Comparison of ENCODE assay signal across 21 cellular contexts in the genomic region with DNA sequence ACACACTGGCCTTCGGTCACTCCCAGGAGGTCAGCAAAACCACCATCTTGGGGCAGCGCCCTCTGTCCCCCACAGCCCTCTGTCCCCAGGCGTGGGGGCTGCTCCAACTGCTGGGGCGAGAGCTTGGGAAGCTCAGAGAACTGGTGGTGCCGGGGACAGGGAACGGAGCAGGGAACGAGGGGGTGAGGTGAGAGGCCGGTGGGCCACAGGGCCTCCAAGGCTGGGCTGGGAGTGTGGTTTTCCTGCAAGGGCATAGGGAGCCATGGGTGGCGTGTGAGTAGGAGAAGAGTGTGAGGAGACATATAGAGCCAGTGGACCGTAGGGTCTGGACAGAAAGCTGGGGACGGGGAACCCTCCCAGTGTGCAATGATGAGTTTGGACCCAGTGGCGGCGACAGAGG. TPM values are rescaled to one million over a fixed set of nuclear protein-coding genes. Genes with fewer than 3 reads are reported as not detected.
DNase-seq lines count a peak whose midpoint lies in the region; ATAC-seq, FAIRE-seq and TF ChIP-seq lines count a peak whose summit lies in the region.
"Had no signal": no experiment of that assay in that cellular context is flagged by ENCODE, and none has a peak within 500 bp of the region (broad histone marks: within the 10 kb centered on the region; RNA-seq: fewer than 3 reads in every experiment).

No MANE protein-coding gene starts in this region.

- no peak overlapping the region for H2BK120ac ChIP-seq in mesenchymal stem cell (ENCODE audit: low read depth, low read length)

- H2AK5ac ChIP-seq in mesenchymal stem cell (ENCODE audit: low read length, severe bottlenecking) = no peak overlapping the region

- DNase-seq in CD14-positive monocyte (ENCODE audit: low spot score) = peak; percentile 10
- no peak for DNase-seq in K562 (ENCODE audit: extremely low read depth in 1 of 4, low spot score in 3 of 4)
- no peak for DNase-seq in neural progenitor cell (ENCODE audit: low spot score)
- no peak for DNase-seq in DMS53 treated with DMSO at 0.1 percent for 48 hours (lab: John Stamatoyannopoulos, UW; ENCODE audit: unreplicated experiment)
- no peak for DNase-seq in mesenchymal stem cell
- DNase-seq: AML-193; Calu3; CD4-positive, alpha-beta memory T cell; DMS 273 treated with DMSO at 0.1 percent for 48 hours; DMS53 had no signal

- no peak for TF ChIP-seq POLR2A in K562 (conservative IDR thresholded peaks at IDR 0.05)

- H3K4ac ChIP-seq in mesenchymal stem cell (ENCODE audit: low read depth in 1 of 2, low read length in 2 of 2) = no peak overlapping the region

- intact Hi-C loops in CD14-positive monocyte (cut with micrococcal nuclease) = no loop called here
- intact Hi-C loops in K562 (cut with micrococcal nuclease) = no loop called here

- H3K14ac ChIP-seq in mesenchymal stem cell (ENCODE audit: low read length in 2 of 2) = no peak overlapping the region

- no peak for TF ChIP-seq EP300 in K562 (IDR thresholded peaks at IDR 0.05; ENCODE audit: low read length)

- H3K27ac Mint-ChIP-seq in CD14-positive monocyte = peak overlapping the region in 1 of 7 donors; percentile 78
- H3K27ac Mint-ChIP-seq in neural progenitor cell = peak overlapping the region; percentile 15
- H3K27ac Mint-ChIP-seq: GM23338 had no signal

- H3K36me3 Mint-ChIP-seq in CD14-positive monocyte (no peaks in the 10 kb centered on the region), neural progenitor cell (no peaks in the 10 kb centered on the region)

- CTCF ChIA-PET in HEK293 (lab: Yijun Ruan, JAX) = no interaction called here
- CTCF ChIA-PET in K562 (lab: Yijun Ruan, JAX; ENCODE audit: low intra/inter-chr PET ratio) = no interaction called here

- no TSS peak for BruUV-seq in K562 (replicated peaks; lab: Mats Ljungman, UMichigan)

- no peaks in the 10 kb centered on the region for H3K79me1 ChIP-seq in mesenchymal stem cell (replicated peaks; ENCODE audit: low read length, poor library complexity, severe bottlenecking)

- H4K20me1 ChIP-seq in K562 (replicated peaks; ENCODE audit: control insufficient read depth, insufficient read depth, low read length) = no peaks in the 10 kb centered on the region
- H4K20me1 ChIP-seq in neural progenitor cell (ENCODE audit: low read depth) = no peaks in the 10 kb centered on the region

- H4K91ac ChIP-seq in mesenchymal stem cell (ENCODE audit: low read length) = no peak overlapping the region

- H3K18ac ChIP-seq in mesenchymal stem cell (ENCODE audit: low read depth in 1 of 2, low read length in 2 of 2) = no peak overlapping the region

- no peak for TF ChIP-seq RAD21 in K562 (CRISPR knock-in tag; conservative IDR thresholded peaks at IDR 0.05 in 1 of 2, IDR thresholded peaks at IDR 0.05 in 1 of 2)

- H3K4me3 Mint-ChIP-seq in CD14-positive monocyte = no peak overlapping the region
- H3K4me3 Mint-ChIP-seq in neural progenitor cell = no peak overlapping the region
- H3K4me3 Mint-ChIP-seq: GM23338 had no signal

- H2BK5ac ChIP-seq in mesenchymal stem cell (ENCODE audit: low read depth, low read length, poor library complexity, severe bottlenecking) = no peak overlapping the region

- H3F3A ChIP-seq in neural progenitor cell (ENCODE audit: low read depth) = no peaks in the 10 kb centered on the region

- peaks cover under 1 to 5% of the 10 kb centered on the region in 2 experiments; a peak in 2 of 5 replicates for H3K27me3 ChIP-seq in K562 (ENCODE audit: control insufficient read depth in 2 of 2, insufficient read depth in 2 of 2, low read length in 2 of 2)
- no peaks in the 10 kb centered on the region for H3K27me3 ChIP-seq in neural progenitor cell
- no peaks in the 10 kb centered on the region for H3K27me3 ChIP-seq in mesenchymal stem cell (ENCODE audit: control insufficient read depth in 1 of 2, insufficient read depth in 1 of 2, low read length in 2 of 2)

- POLR2A ChIA-PET in HEK293 (lab: Yijun Ruan, JAX) = no interaction called here
- POLR2A ChIA-PET in K562 (lab: Yijun Ruan, JAX) = interaction anchor here (0.6 to 1.1 kb wide), 2 partner anchors 150 to 690 kb away, joined by 3 read pairs; no protein-coding TSS in a partner anchor

- H3K79me2 ChIP-seq in K562 (ENCODE audit: control insufficient read depth, insufficient read depth, low read length) = no peaks in the 10 kb centered on the region
- no peaks in the 10 kb centered on the region for H3K79me2 ChIP-seq in neural progenitor cell (ENCODE audit: low read depth)

- FAIRE-seq in K562 (lab: Jason Lieb, UNC) = no peak
- FAIRE-seq: G401.6, GM12891, GM18507, H54 had no signal

- H3K9me3 ChIP-seq in HEK293 (ENCODE audit: control insufficient read depth, insufficient read depth, low read depth, low read length) (no peaks in the 10 kb centered on the region), K562 (replicated peaks; ENCODE audit: control insufficient read depth, insufficient read depth, low read depth, low read length) (0 out of 2 replicates have a peak, but pooled peaks cover 4% of the 10 kb centered on the region), neural progenitor cell (ENCODE audit: low read depth) (no peaks in the 10 kb centered on the region), mesenchymal stem cell (ENCODE audit: control insufficient read depth, low read length) (peaks cover 14% of the 10 kb centered on the region)

- H4K8ac ChIP-seq in mesenchymal stem cell (ENCODE audit: low read length) = no peak overlapping the region

- H2BK15ac ChIP-seq in mesenchymal stem cell (ENCODE audit: low read depth, poor library complexity, severe bottlenecking) = no peak overlapping the region

- in situ Hi-C loops in K562 (cut with MboI) = no loop called here

- no peaks in the 10 kb centered on the region for H3K9me1 ChIP-seq in K562 (ENCODE audit: control insufficient read depth, insufficient read depth, low read length)

- H3K9me3 Mint-ChIP-seq in CD14-positive monocyte (peaks cover 23 to 42% (median 34%) of the 10 kb centered on the region in 7 donors), neural progenitor cell (peaks cover 14% of the 10 kb centered on the region)

- 62% methylated on average over 11 of the region's 13 CpGs for WGBS in K562 (ENCODE audit: insufficient coverage, low coverage, missing lambda C conversion rate)
- 89% methylated on average over 13 of the region's 13 CpGs for WGBS in mesenchymal stem cell

- H3K4me1 Mint-ChIP-seq in CD14-positive monocyte (no peaks in the 10 kb centered on the region), neural progenitor cell (no peaks in the 10 kb centered on the region)
- H3K4me1 Mint-ChIP-seq: GM23338 had no signal

- TF ChIP-seq CTCF in CD14-positive monocyte (IDR thresholded peaks at IDR 0.05) (no peak), HEK293 (tag by site-specific recombination; IDR thresholded peaks at IDR 0.05) (no peak), K562 (IDR thresholded peaks at IDR 0.05 in 2 of 3, conservative IDR thresholded peaks at IDR 0.05 in 1 of 3; ENCODE audit: insufficient read depth in 2 of 3, low read depth in 1 of 3, low read length in 3 of 3) (no peak), neural progenitor cell (IDR thresholded peaks at IDR 0.05) (no peak)

- no peak overlapping the region; a peak in 1 of 4 replicates for H3K9ac ChIP-seq in K562 (ENCODE audit: insufficient read depth in 1 of 2, low read depth in 2 of 2, low read length in 2 of 2)
- H3K9ac ChIP-seq in neural progenitor cell = no peak overlapping the region
- no peak overlapping the region for H3K9ac ChIP-seq in mesenchymal stem cell (ENCODE audit: low read length)

- H3K4me2 ChIP-seq in K562 (ENCODE audit: insufficient read depth, low read length) (no peak overlapping the region), neural progenitor cell (no peak overlapping the region), mesenchymal stem cell (ENCODE audit: low read length, poor library complexity, severe bottlenecking) (no peak overlapping the region)
- H3K4me2 ChIP-seq: GM23338 had no signal

- no peak overlapping the region for H2BK12ac ChIP-seq in mesenchymal stem cell (ENCODE audit: low read length in 2 of 2)

- H2AFZ ChIP-seq in K562 (ENCODE audit: low read depth, low read length) (peak overlapping the region; percentile 84), neural progenitor cell (replicated peaks) (no peak overlapping the region), mesenchymal stem cell (ENCODE audit: low read depth, low read length) (no peak overlapping the region)
- H2AFZ ChIP-seq: GM23338 had no signal

- H3K27ac ChIP-seq in HEK293 (ENCODE audit: extremely low read depth, low read depth, low read length) (no peak overlapping the region), K562 (ENCODE audit: extremely low read depth, low read depth, low read length) (no peak overlapping the region), neural progenitor cell (no peak overlapping the region), mesenchymal stem cell (ENCODE audit: low read length, poor library complexity, severe bottlenecking) (no peak overlapping the region)
- H3K27ac ChIP-seq: C4-2B had no signal

- H3K27me3 Mint-ChIP-seq in CD14-positive monocyte (ENCODE audit: low read depth in 3 of 3) (peaks cover 7 to 14% (median 9%) of the 10 kb centered on the region in 3 donors), neural progenitor cell (ENCODE audit: insufficient read depth, low read depth) (peaks cover 7% of the 10 kb centered on the region)

- H3K36me3 ChIP-seq in HEK293 (ENCODE audit: control insufficient read depth in 2 of 2, insufficient read depth in 1 of 2, low read length in 2 of 2) = no peaks in the 10 kb centered on the region
- no peaks in the 10 kb centered on the region for H3K36me3 ChIP-seq in K562 (ENCODE audit: control insufficient read depth, insufficient read depth, low read length)
- H3K36me3 ChIP-seq in neural progenitor cell = no peaks in the 10 kb centered on the region
- no peaks in the 10 kb centered on the region for H3K36me3 ChIP-seq in mesenchymal stem cell (ENCODE audit: control insufficient read depth in 1 of 2, insufficient read depth in 2 of 2, low read depth in 1 of 2, low read length in 2 of 2)

- H3K4me3 ChIP-seq in HEK293 (ENCODE audit: low read depth, low read length) (no peak overlapping the region), K562 (no peak overlapping the region), neural progenitor cell (no peak overlapping the region), mesenchymal stem cell (ENCODE audit: insufficient read depth in 1 of 2, low read depth in 1 of 2, low read length in 2 of 2) (peak overlapping the region in 1 of 2 experiments; percentile 2)
- H3K4me3 ChIP-seq: GM23338 had no signal

- H3K4me1 ChIP-seq in HEK293 (ENCODE audit: control insufficient read depth, insufficient read depth, low read length) (no peaks in the 10 kb centered on the region), K562 (replicated peaks in 1 of 2; ENCODE audit: control insufficient read depth in 2 of 2, insufficient read depth in 2 of 2, low read length in 2 of 2) (peaks cover 17 to 32% of the 10 kb centered on the region in 2 experiments; a peak in 4 of 5 replicates), neural progenitor cell (no peaks in the 10 kb centered on the region), mesenchymal stem cell (ENCODE audit: control insufficient read depth, insufficient read depth, low read depth, low read length) (peaks cover 2% of the 10 kb centered on the region)

- ATAC-seq in K562 (no peak), HG03139 (IDR thresholded peaks at IDR 0.05; ENCODE audit: unreplicated experiment) (no peak)
- ATAC-seq: GM23338 had no signal

- H3K23ac ChIP-seq in mesenchymal stem cell (ENCODE audit: low read length in 2 of 2) = no peak overlapping the region

RNA-seq across cellular contexts. Expression of a gene that starts 34.1 kb away (rescaled TPM):
- polyA plus RNA-seq in CD14-positive monocyte (not detected), K562 (2011; rRNA removed) (7.2 and 9.9 TPM in 2 replicates), K562 (2014; fragmentation: Illumina TruSeq; extraction: Trizol) (12.3 and 13.4 TPM in 2 replicates), K562 (2014; fragmentation: Nextera tagmentation; extraction: Ambion mirVana) (1 to 10 TPM; 1.4 to 5.0 TPM), K562 (2014; rRNA removed) (20.9 and 22.0 TPM in 2 replicates)
- 16.8 and 60.7 TPM in 2 replicates for total RNA-seq in K562 (2011; cell fraction: chromatin; rRNA removed; ENCODE audit: low replicate concordance)
- 53.0 and 74.2 TPM in 2 replicates for total RNA-seq in K562 (2011; cell fraction: nucleolus; rRNA removed)
- 25.8 and 31.3 TPM in 2 replicates for total RNA-seq in K562 (2011; cell fraction: nucleoplasm; rRNA removed)
- total RNA-seq in K562 (2014; rRNA removed) (23.4 and 29.5 TPM in 2 replicates), K562 (2014; rRNA removed; fragmentation: Illumina TruSeq; extraction: Trizol) (10.7 and 11.0 TPM in 2 replicates), K562 (2015; rRNA removed; fragmentation: Illumina TruSeq; extraction: Trizol) (11.9 and 12.1 TPM in 2 replicates), K562 (2021) (27.6 and 29.0 TPM in 2 replicates), neural progenitor cell (ENCODE audit: low replicate concordance) (0.03 TPM in 1 of 2 replicates, not detected in the other)
- polyA plus RNA-seq in K562 (2011; cell fraction: cytosol; rRNA removed) = 10.5 and 59.1 TPM in 2 replicates
- polyA plus RNA-seq in K562 (2011; cell fraction: nucleus; rRNA removed) = 4.8 and 12.6 TPM in 2 replicates
- 15.6 and 20.7 TPM in 2 replicates for polyA plus RNA-seq in K562 (2012)
- 3.2 and 7.2 TPM in 2 replicates for polyA minus RNA-seq in K562 (2011; rRNA and poly(A)+ RNA removed)
- 8.0 and 13.6 TPM in 2 replicates for polyA minus RNA-seq in K562 (2011; cell fraction: cytosol; rRNA and poly(A)+ RNA removed)
- 12.3 and 14.5 TPM in 2 replicates for polyA minus RNA-seq in K562 (2011; cell fraction: nucleus; rRNA and poly(A)+ RNA removed)
- polyA plus RNA-seq in mesenchymal stem cell (2013, experiment 1 of 2) = 10.2 TPM
- 9.7 TPM for polyA plus RNA-seq in mesenchymal stem cell (2013, experiment 2 of 2)
- total RNA-seq: A172; Calu3; CD4-positive, alpha-beta memory T cell; GM23338; HT-29 had no signal
- polyA plus RNA-seq: BJ; CD4-positive, alpha-beta memory T cell; GM23338 had no signal

Comparison
In these comparisons a context has a peak if more than half of its experiments do, and no peak if none do; other contexts are left out.
1. RNA of a gene that starts 34.1 kb away (total RNA-seq): 10.7 to 74.2 TPM in K562; 0.03 TPM in neural progenitor cell; every median in the first group is over 10 times any median in the second.